ENCODE assay signal across 21 cellular contexts in genomic region chr7:155394413-155394812, GRCh38.
"Had no signal": no experiment of that assay in that cellular context is flagged by ENCODE, and none has a peak within 500 bp of the region (broad histone marks: within the 10 kb centered on the region; RNA-seq: fewer than 3 reads in every experiment).

No MANE protein-coding gene starts in this region.

- DNase-seq: Karpas-422, MM.1S, MV-4-11, NCI-H1417 treated with DMSO at 0.1 percent for 48 hours, NCI-H1436 treated with DMSO at 0.1 percent for 48 hours, NCI-H1694 treated with DMSO at 0.1 percent for 48 hours, NCI-H187 treated with DMSO at 0.1 percent for 48 hours, NCI-H2029, NCI-H2171, NCI-H226, NCI-H446 treated with DMSO at 0.1 percent for 48 hours, NCI-H510A, NCI-H526, NCI-H774, PC-9, SHP77, SIG-M5, SJCRH30 had no signal

- H3K27ac ChIP-seq: KMS-11, PC-9, RWPE1, SJCRH30, SK-N-MC had no signal

- H3K36me3 ChIP-seq: SJCRH30 had no signal

- H3K4me3 ChIP-seq: PC-9, SJCRH30, SK-N-MC had no signal

- H3K4me1 ChIP-seq: SJCRH30 had no signal

- H3K9me3 ChIP-seq: SJCRH30 had no signal
